In the genomic region with DNA sequence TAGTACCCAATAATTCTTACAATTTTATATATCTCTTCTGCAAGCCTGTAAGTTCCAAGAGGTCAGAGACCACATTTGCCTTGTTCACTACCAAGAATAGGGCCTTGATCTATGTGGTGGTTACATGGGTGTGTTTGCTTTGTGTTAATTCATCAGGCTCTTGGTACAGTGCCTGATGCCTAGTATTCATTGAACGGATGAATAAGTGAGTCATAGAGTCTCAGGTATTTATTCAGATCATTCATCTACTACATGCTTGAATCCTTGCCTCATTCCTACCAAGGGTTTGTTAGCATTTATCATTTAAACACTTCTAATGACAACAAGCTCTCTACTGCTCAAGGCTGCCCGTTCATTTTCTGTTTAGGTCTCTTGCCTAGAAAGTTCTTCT, we compare ENCODE assay signal across 26 cellular contexts. TPM values are rescaled to one million over a fixed set of nuclear protein-coding genes. Genes with fewer than 3 reads are reported as not detected.
A peak's percentile ranks its signal among the peaks of the same experiment; 100 is the strongest.
DNase-seq lines count a peak whose midpoint lies in the region; ATAC-seq and TF ChIP-seq lines count a peak whose summit lies in the region.
"Had no signal": no experiment of that assay in that cellular context is flagged by ENCODE, and none has a peak within 500 bp of the region (broad histone marks: within the 10 kb centered on the region; RNA-seq: fewer than 3 reads in every experiment).

No MANE protein-coding gene starts in this region.

- H3K36me3 ChIP-seq in esophagus squamous epithelium (no peaks in the 10 kb centered on the region), thyroid gland (no peaks in the 10 kb centered on the region), BE2C (no peaks in the 10 kb centered on the region), gastroesophageal sphincter (no peaks in the 10 kb centered on the region)
- H3K36me3 ChIP-seq: adrenal gland, Peyer's patch had no signal

- peak; percentile 55 for DNase-seq in NCI-H1092 treated with DMSO at 0.1 percent for 48 hours (lab: John Stamatoyannopoulos, UW)
- no peak for DNase-seq in NCI-H1092 (lab: John Stamatoyannopoulos, UW)
- no peak for DNase-seq in esophagus squamous epithelium (lab: John Stamatoyannopoulos, UW)
- no peak for DNase-seq in thyroid gland
- no peak for DNase-seq in BE2C
- no peak for DNase-seq in AML-193 (lab: John Stamatoyannopoulos, UW)
- DNase-seq: activated CD4-positive, alpha-beta T cell treated with anti-CD3 and anti-CD28 coated beads for 48 hours; activated CD8-positive, alpha-beta memory T cell treated with anti-CD3 and anti-CD28 coated beads, Interleukin-2, amount 50 U/mL, for 4 hours; activated effector memory CD4-positive, alpha-beta T cell treated with anti-CD3 and anti-CD28 coated beads, Interleukin-2, amount 50 U/mL, for 16 hours; CD8-positive, alpha-beta T cell; effector memory CD4-positive, alpha-beta T cell; EL; hippocampal formation; MM.1S; NCI-H1930; NCI-H526 treated with DMSO at 0.1 percent for 48 hours; Peyer's patch; testis had no signal

- no peaks in the 10 kb centered on the region for H3K9me3 ChIP-seq in esophagus squamous epithelium
- H3K9me3 ChIP-seq in thyroid gland: no peaks in the 10 kb centered on the region
- H3K9me3 ChIP-seq in BE2C: no peaks in the 10 kb centered on the region
- no peaks in the 10 kb centered on the region for H3K9me3 ChIP-seq in gastroesophageal sphincter
- H3K9me3 ChIP-seq: adrenal gland, Peyer's patch, testis had no signal

- no peak overlapping the region for H3K4me3 ChIP-seq in esophagus squamous epithelium
- H3K4me3 ChIP-seq in thyroid gland (replicated peaks in 1 of 3): no peak overlapping the region
- H3K4me3 ChIP-seq in BE2C (ENCODE audit: low read depth, low read length): no peak overlapping the region
- no peak overlapping the region for H3K4me3 ChIP-seq in gastroesophageal sphincter
- H3K4me3 ChIP-seq: adrenal gland, GM23338, Peyer's patch, testis had no signal

- TF ChIP-seq EP300 in gastroesophageal sphincter (IDR thresholded peaks at IDR 0.05): no peak

- WGBS in esophagus squamous epithelium, 2 donors: 29 to 31% methylated on average over 2 of the region's 2 CpGs
- WGBS in thyroid gland, 2 donors: 27 to 31% methylated on average over 2 of the region's 2 CpGs
- WGBS in gastroesophageal sphincter (ENCODE audit: low coverage in 1 of 2), 2 donors: 39 to 52% methylated on average over 2 of the region's 2 CpGs

- H3K27me3 ChIP-seq in esophagus squamous epithelium: no peaks in the 10 kb centered on the region
- H3K27me3 ChIP-seq in thyroid gland: no peaks in the 10 kb centered on the region
- no peaks in the 10 kb centered on the region for H3K27me3 ChIP-seq in BE2C
- no peaks in the 10 kb centered on the region for H3K27me3 ChIP-seq in gastroesophageal sphincter
- H3K27me3 ChIP-seq: adrenal gland, Peyer's patch, testis had no signal

- TF ChIP-seq CTCF in VCaP (conservative IDR thresholded peaks at IDR 0.05) (no peak), esophagus squamous epithelium (IDR thresholded peaks at IDR 0.05) (no peak), thyroid gland (IDR thresholded peaks at IDR 0.05) (no peak), BE2C (IDR thresholded peaks at IDR 0.05; ENCODE audit: low read depth, low read length) (no peak), gastroesophageal sphincter (IDR thresholded peaks at IDR 0.05) (no peak)

- peaks cover 8 to 56% (median 12%) of the 10 kb centered on the region in 3 donors for H3K4me1 ChIP-seq in esophagus squamous epithelium
- H3K4me1 ChIP-seq in thyroid gland: peaks cover 22 to 38% of the 10 kb centered on the region in 2 donors
- no peaks in the 10 kb centered on the region for H3K4me1 ChIP-seq in BE2C
- H3K4me1 ChIP-seq in gastroesophageal sphincter: no peaks in the 10 kb centered on the region
- H3K4me1 ChIP-seq: adrenal gland, Peyer's patch had no signal

- intact Hi-C loops in esophagus squamous epithelium (cut with DNase I): no loop called here
- intact Hi-C loops in thyroid gland (cut with DNase I): no loop called here

- no peak for TF ChIP-seq POLR2A in esophagus squamous epithelium (IDR thresholded peaks at IDR 0.05)
- no peak for TF ChIP-seq POLR2A in thyroid gland (IDR thresholded peaks at IDR 0.05)
- no peak for TF ChIP-seq POLR2A in gastroesophageal sphincter (IDR thresholded peaks at IDR 0.05)

- ATAC-seq in gastroesophageal sphincter: no peak
- ATAC-seq: CD8-positive, alpha-beta T cell; GM23338 had no signal

- H3K27ac ChIP-seq in VCaP (peak overlapping the region; percentile 37), esophagus squamous epithelium (peak overlapping the region; percentile 79 to 90 (median 84)), thyroid gland (peak overlapping the region; percentile 85 to 96 (median 88)), gastroesophageal sphincter (no peak overlapping the region)
- H3K27ac ChIP-seq: adrenal gland, Peyer's patch, testis had no signal

RNA-seq across cellular contexts. Expression of a gene that starts 11.3 kb away (rescaled TPM):
- 10 to 100 TPM; 34.2 to 47.1 (median 43.1) TPM for total RNA-seq in esophagus squamous epithelium
- 10 to 100 TPM; 40.6 to 64.4 (median 46.1) TPM for total RNA-seq in thyroid gland
- polyA plus RNA-seq in BE2C (2012; ENCODE audit: insufficient read depth, insufficient read length, low read depth): 22.7 TPM
- 10 to 100 TPM; 23.0 to 28.1 (median 24.4) TPM for total RNA-seq in gastroesophageal sphincter

RNA-seq across cellular contexts. Expression of a gene that starts 19.2 kb away (rescaled TPM):
- total RNA-seq in esophagus squamous epithelium: not detected
- total RNA-seq in thyroid gland: not detected
- polyA plus RNA-seq in BE2C (2012; ENCODE audit: insufficient read depth, insufficient read length, low read depth): not detected
- total RNA-seq in gastroesophageal sphincter: not detected
- total RNA-seq: adrenal gland; CD8-positive, alpha-beta T cell; chondrocyte; GM23338; mesothelial cell of epicardium; Peyer's patch; pulmonary artery endothelial cell had no signal
- polyA plus RNA-seq: GM23338, neural cell had no signal

Comparison
In these comparisons a context has a peak if more than half of its experiments do, and no peak if none do; other contexts are left out.
1. H3K27ac ChIP-seq: peak in VCaP (single experiment), esophagus squamous epithelium (4 of 4) and thyroid gland (3 of 3); none in gastroesophageal sphincter (0 of 4).